In genomic region chr9:1947438-1947837, GRCh38 we compare ENCODE assay signal across 24 cellular contexts.
"Had no signal": no experiment of that assay in that cellular context is flagged by ENCODE, and none has a peak within 500 bp of the region (broad histone marks: within the 10 kb centered on the region; RNA-seq: fewer than 3 reads in every experiment).

No MANE protein-coding gene starts in this region.

- H3K4me3 ChIP-seq: K562 had no signal

- DNase-seq: Kasumi-1, MM.1S, NCI-H1092 treated with DMSO at 0.1 percent for 48 hours, NCI-H1436, NCI-H187, NCI-H2029, NCI-H2081 treated with DMSO at 0.1 percent for 48 hours, NCI-H2171, NCI-H226, NCI-H446, NCI-H510A, NCI-H524 treated with DMSO at 0.1 percent for 48 hours, NCI-H69, NCI-H774, PC-3, SHP77 had no signal

- H3K36me3 Mint-ChIP-seq: IgD-negative memory B cell had no signal

- H3K9me3 ChIP-seq: SK-N-SH had no signal

- H3K27ac ChIP-seq: HL-60, KMS-11, RWPE1 had no signal

- H3K4me2 ChIP-seq: KMS-11, SK-N-SH had no signal

- H3K4me3 Mint-ChIP-seq: IgD-negative memory B cell had no signal

- H3K9ac ChIP-seq: KMS-11, SK-N-SH had no signal

- H3K4me1 Mint-ChIP-seq: IgD-negative memory B cell had no signal

- FAIRE-seq: HTR-8/SVneo, K562 had no signal

- ATAC-seq: K562, Panc1, PC-3 had no signal

- H3K27ac Mint-ChIP-seq: IgD-negative memory B cell had no signal
